In genomic region chr7:112131016-112131415, GRCh38 we compare ENCODE assay signal across 20 cellular contexts.
DNase-seq lines count a peak whose midpoint lies in the region; ATAC-seq and TF ChIP-seq lines count a peak whose summit lies in the region.
"Had no signal": no experiment of that assay in that cellular context is flagged by ENCODE, and none has a peak within 500 bp of the region (broad histone marks: within the 10 kb centered on the region; RNA-seq: fewer than 3 reads in every experiment).

No MANE protein-coding gene starts in this region.

- no peaks in the 10 kb centered on the region for H3K9me3 ChIP-seq in HEK293 (ENCODE audit: control insufficient read depth, insufficient read depth, low read depth, low read length)
- H3K9me3 ChIP-seq in psoas muscle: no peaks in the 10 kb centered on the region
- no peaks in the 10 kb centered on the region for H3K9me3 ChIP-seq in mucosa of descending colon
- H3K9me3 ChIP-seq: body of pancreas, left lung, sigmoid colon had no signal

- 38 to 40% (median 39%) methylated on average over 7 of the region's 7 CpGs for WGBS in psoas muscle, 3 donors

- ATAC-seq in psoas muscle (peak; percentile 68 to 89 (median 78)), GM19023 (IDR thresholded peaks at IDR 0.05; ENCODE audit: unreplicated experiment) (no peak), mucosa of descending colon (no peak), GM18870 (IDR thresholded peaks at IDR 0.05; ENCODE audit: unreplicated experiment) (no peak)
- ATAC-seq: activated CD8-positive, alpha-beta T cell treated with anti-CD3 and anti-CD28 coated beads, Interleukin-2, amount 10 ng/mL, durations not matched to agents 7 days and 5 days; activated naive CD4-positive, alpha-beta T cell treated with anti-CD3 and anti-CD28 coated beads, Interleukin-2, amount 50 U/mL, for 72 hours; body of pancreas; HCT116; left lung; WTC11 had no signal

- peaks cover 2% of the 10 kb centered on the region for H3K27me3 Mint-ChIP-seq in T-helper 2 cell treated with Interferon-gamma antibody and Interleukin-4, amounts not matched to agents 5 μg/mL and 100 μg/mL, for 36 hours (ENCODE audit: low read depth)

- no peaks in the 10 kb centered on the region for H3K27me3 ChIP-seq in psoas muscle (ENCODE audit: insufficient read depth in 3 of 3, low read length in 2 of 3)
- H3K27me3 ChIP-seq: body of pancreas, left lung, sigmoid colon had no signal

- TF ChIP-seq CTCF in HEK293 (tag by site-specific recombination; IDR thresholded peaks at IDR 0.05) (no peak), psoas muscle (IDR thresholded peaks at IDR 0.05) (no peak), mucosa of descending colon (IDR thresholded peaks at IDR 0.05) (no peak)

- H3K9me3 Mint-ChIP-seq in T-helper 2 cell treated with Interferon-gamma antibody and Interleukin-4, amounts not matched to agents 5 μg/mL and 100 μg/mL, for 36 hours: no peaks in the 10 kb centered on the region
- H3K9me3 Mint-ChIP-seq: T-helper 1 cell treated with Interleukin-12 subunit alpha and Interleukin-12 subunit beta and Interleukin-4 antibody, amounts not matched to agents 30 μg/mL and 1 μg/mL, for 36 hours had no signal

- H3K4me1 Mint-ChIP-seq in T-helper 2 cell treated with Interferon-gamma antibody and Interleukin-4, amounts not matched to agents 5 μg/mL and 100 μg/mL, for 36 hours (ENCODE audit: low read depth): no peaks in the 10 kb centered on the region

- no peaks in the 10 kb centered on the region for H3K36me3 Mint-ChIP-seq in T-helper 2 cell treated with Interferon-gamma antibody and Interleukin-4, amounts not matched to agents 5 μg/mL and 100 μg/mL, for 36 hours (ENCODE audit: low read depth)
- H3K36me3 Mint-ChIP-seq: activated naive CD4-positive, alpha-beta T cell treated with anti-CD3 and anti-CD28 coated beads, Interleukin-2, amount 50 U/mL, for 72 hours; WTC11 had no signal

- no peaks in the 10 kb centered on the region for H3K36me3 ChIP-seq in HEK293 (ENCODE audit: control insufficient read depth in 2 of 2, insufficient read depth in 1 of 2, low read length in 2 of 2)
- H3K36me3 ChIP-seq in psoas muscle (ENCODE audit: insufficient read depth in 1 of 2, low read depth in 1 of 2): no peaks in the 10 kb centered on the region
- H3K36me3 ChIP-seq in mucosa of descending colon (ENCODE audit: low read depth): no peaks in the 10 kb centered on the region
- H3K36me3 ChIP-seq: left lung, sigmoid colon had no signal

- DNase-seq in NCI-H2029 (lab: John Stamatoyannopoulos, UW): peak; percentile 40
- peak; percentile 37 for DNase-seq in dermis blood vessel endothelial cell
- no peak for DNase-seq in psoas muscle
- DNase-seq in mucosa of descending colon: no peak
- no peak for DNase-seq in T-helper 2 cell treated with Interferon-gamma antibody and Interleukin-4, amounts not matched to agents 5 μg/mL and 100 μg/mL, for 36 hours (ENCODE audit: low spot score)
- DNase-seq: activated CD8-positive, alpha-beta T cell treated with anti-CD3 and anti-CD28 coated beads, Interleukin-2, amount 10 ng/mL, durations not matched to agents 7 days and 5 days; activated T-cell treated with anti-CD3 and anti-CD28 coated beads, Interleukin-2, amount 50 U/mL, for 48 hours; body of pancreas; cortex of kidney; left lung; MV-4-11; sigmoid colon had no signal

- H3K27ac ChIP-seq in HEK293 (ENCODE audit: extremely low read depth, low read depth, low read length) (0 out of 2 replicates have a peak overlapping the region, but pooled peaks have one; percentile 16), psoas muscle (peak overlapping the region; percentile 59)
- H3K27ac ChIP-seq: body of pancreas, HL-60 had no signal

- H3K4me1 ChIP-seq in HEK293 (ENCODE audit: control insufficient read depth, insufficient read depth, low read length) (peaks cover 39% of the 10 kb centered on the region), psoas muscle (peaks cover 50% of the 10 kb centered on the region), mucosa of descending colon (ENCODE audit: low read depth) (no peaks in the 10 kb centered on the region)

- H3K4me3 Mint-ChIP-seq in T-helper 2 cell treated with Interferon-gamma antibody and Interleukin-4, amounts not matched to agents 5 μg/mL and 100 μg/mL, for 36 hours: no peak overlapping the region
- H3K4me3 Mint-ChIP-seq: activated CD8-positive, alpha-beta T cell treated with anti-CD3 and anti-CD28 coated beads, Interleukin-2, amount 10 ng/mL, durations not matched to agents 7 days and 5 days; T-helper 1 cell treated with Interleukin-12 subunit alpha and Interleukin-12 subunit beta and Interleukin-4 antibody, amounts not matched to agents 30 μg/mL and 1 μg/mL, for 36 hours; WTC11 had no signal

- intact Hi-C loops in psoas muscle (cut with DNase I) (loop anchor here in 1 of 2 donors (5.0 kb wide), 1 partner anchor 76 kb away; the partner anchor contains the start of genes DOCK4 and ZNF277), mucosa of descending colon (cut with DNase I, micrococcal nuclease) (no loop called here)

- H3K4me3 ChIP-seq in HEK293 (ENCODE audit: low read depth, low read length) (no peak overlapping the region), psoas muscle (no peak overlapping the region), mucosa of descending colon (no peak overlapping the region)
- H3K4me3 ChIP-seq: body of pancreas, left lung, sigmoid colon had no signal

- no peak overlapping the region for H3K27ac Mint-ChIP-seq in T-helper 2 cell treated with Interferon-gamma antibody and Interleukin-4, amounts not matched to agents 5 μg/mL and 100 μg/mL, for 36 hours
- H3K27ac Mint-ChIP-seq: activated CD8-positive, alpha-beta T cell treated with anti-CD3 and anti-CD28 coated beads, Interleukin-2, amount 10 ng/mL, durations not matched to agents 7 days and 5 days; activated naive CD4-positive, alpha-beta T cell treated with anti-CD3 and anti-CD28 coated beads, Interleukin-2, amount 50 U/mL, for 72 hours; T-helper 1 cell treated with Interleukin-12 subunit alpha and Interleukin-12 subunit beta and Interleukin-4 antibody, amounts not matched to agents 30 μg/mL and 1 μg/mL, for 36 hours; WTC11 had no signal

- POLR2A ChIA-PET in HEK293 (lab: Yijun Ruan, JAX): no interaction called here

- CTCF ChIA-PET in HEK293 (lab: Yijun Ruan, JAX): interaction anchor here (0.6 kb wide), 2 partner anchors 239 to 251 kb away, joined by 3 to 4 read pairs; no protein-coding TSS in a partner anchor

TF ChIP-seq in HEK293, 187 proteins besides CTCF, POLR2A, EP300 and RAD21 (continues in another document):
- TF ChIP-seq ZNF518A (tag by site-specific recombination; conservative IDR thresholded peaks at IDR 0.05; ENCODE audit: low read depth) (no peak), ZNF280D (tag by site-specific recombination; IDR thresholded peaks at IDR 0.05) (no peak), ZIC2 (tag by site-specific recombination; IDR thresholded peaks at IDR 0.05) (peak; percentile 66), ZEB2 (tag by site-specific recombination; IDR thresholded peaks at IDR 0.05) (peak; percentile 64)

Comparison
In these comparisons a context has a peak if more than half of its experiments do, and no peak if none do; other contexts are left out.
1. DNase-seq: peak in NCI-H2029 (single experiment) and dermis blood vessel endothelial cell (single experiment); none in psoas muscle (0 of 2), mucosa of descending colon (0 of 3) and T-helper 2 cell treated with Interferon-gamma antibody and Interleukin-4, amounts not matched to agents 5 μg/mL and 100 μg/mL, for 36 hours (single experiment).
2. ATAC-seq: peak in psoas muscle (4 of 4); none in GM19023 (single experiment), mucosa of descending colon (single experiment) and GM18870 (single experiment).